In genomic region chr3:190101320-190102117, GRCh38 we compare ENCODE assay signal across 9 cellular contexts. TPM values are rescaled to one million over a fixed set of nuclear protein-coding genes. Genes with fewer than 3 reads are reported as not detected.
DNase-seq lines count a peak whose midpoint lies in the region; ATAC-seq and TF ChIP-seq lines count a peak whose summit lies in the region.
"Had no signal": no experiment of that assay in that cellular context is flagged by ENCODE, and none has a peak within 500 bp of the region (broad histone marks: within the 10 kb centered on the region; RNA-seq: fewer than 3 reads in every experiment).

No MANE protein-coding gene starts in this region.

- H3K9ac ChIP-seq in stomach smooth muscle (ENCODE audit: low read length in 2 of 2), result peak overlapping the region; percentile 45 to 60

- no peak overlapping the region for H3K27ac ChIP-seq in GM23338 (ENCODE audit: low read depth)
- H3K27ac ChIP-seq in SJSA1, result peak overlapping the region; percentile 90
- peak overlapping the region; percentile 58 for H3K27ac ChIP-seq in stomach smooth muscle (ENCODE audit: low read length)

- H3K9me3 ChIP-seq in SJSA1 (replicated peaks) (no peaks in the 10 kb centered on the region), stomach smooth muscle (ENCODE audit: control insufficient read depth in 2 of 2, low read length in 2 of 2) (no peaks in the 10 kb centered on the region)

- H3K4me1 ChIP-seq in GM23338 (ENCODE audit: insufficient read depth) (peaks cover 19% of the 10 kb centered on the region), SJSA1 (replicated peaks) (peaks cover 65% of the 10 kb centered on the region), stomach smooth muscle (ENCODE audit: control insufficient read depth, insufficient read depth, low read length) (peaks cover 7% of the 10 kb centered on the region)

- no peak overlapping the region; the same call in 2 of the 3 replicates for H3K4me3 Mint-ChIP-seq in GM23338

- H3K36me3 Mint-ChIP-seq in GM23338 (ENCODE audit: low read depth), result no peaks in the 10 kb centered on the region

- peaks cover 46% of the 10 kb centered on the region for H3K4me1 Mint-ChIP-seq in GM23338

- H3K27me3 Mint-ChIP-seq in GM23338 (ENCODE audit: insufficient read depth, low read depth, poor library complexity), result no peaks in the 10 kb centered on the region

- TF ChIP-seq CTCF in GM23338 (conservative IDR thresholded peaks at IDR 0.05; ENCODE audit: low read depth in 2 of 2), result no peak
- TF ChIP-seq CTCF in foreskin fibroblast (IDR thresholded peaks at IDR 0.05; ENCODE audit: low read depth, low read length), result no peak
- no peak for TF ChIP-seq CTCF in GM13976 (IDR thresholded peaks at IDR 0.05; ENCODE audit: borderline replicate concordance, control extremely low read depth, extremely low read depth, insufficient read depth, missing control alignments)

- ATAC-seq in GM23338 (peak; percentile 53; the same call in 2 of the 3 replicates), GM21825 (IDR thresholded peaks at IDR 0.05; ENCODE audit: unreplicated experiment) (no peak), GM18861 (IDR thresholded peaks at IDR 0.05; ENCODE audit: unreplicated experiment) (no peak)

- H3K9me2 ChIP-seq in GM23338 (ENCODE audit: insufficient read depth), result no peaks in the 10 kb centered on the region

- H4K20me1 ChIP-seq in GM23338 (replicated peaks; ENCODE audit: insufficient read depth), result no peaks in the 10 kb centered on the region

- H3K4me3 ChIP-seq in GM23338 (no peak overlapping the region), SJSA1 (peak overlapping the region; percentile 29), foreskin fibroblast (ENCODE audit: low read depth in 1 of 2, low read length in 2 of 2) (peak overlapping the region; percentile 2 to 25), stomach smooth muscle (ENCODE audit: low read length in 2 of 2) (peak overlapping the region; percentile 47 to 61)
- H3K4me3 ChIP-seq: skin epidermis had no signal

- H3K27me3 ChIP-seq in GM23338 (ENCODE audit: insufficient read depth), result no peaks in the 10 kb centered on the region
- no peaks in the 10 kb centered on the region for H3K27me3 ChIP-seq in SJSA1 (replicated peaks)
- no peaks in the 10 kb centered on the region for H3K27me3 ChIP-seq in stomach smooth muscle (ENCODE audit: control insufficient read depth in 1 of 2, insufficient read depth in 2 of 2, low read length in 2 of 2)

- H3K4me2 ChIP-seq in GM23338, result peak overlapping the region; percentile 20; the same call in 1 of the 2 replicates

- H3K36me3 ChIP-seq in GM23338 (ENCODE audit: insufficient read depth) (no peaks in the 10 kb centered on the region), SJSA1 (no peaks in the 10 kb centered on the region), stomach smooth muscle (ENCODE audit: control insufficient read depth in 2 of 2, insufficient read depth in 2 of 2, low read length in 2 of 2) (no peaks in the 10 kb centered on the region)

- no peaks in the 10 kb centered on the region for H3K79me2 ChIP-seq in GM23338 (replicated peaks; ENCODE audit: insufficient read depth)

- no peaks in the 10 kb centered on the region for H3K9me3 Mint-ChIP-seq in GM23338

- in situ Hi-C loops in GM13976 (cut with MboI; ENCODE audit: low sequenced_read_pairs, unreplicated experiment), result no loop called here

- no peak overlapping the region; the same call in 1 of the 2 replicates for H3K27ac Mint-ChIP-seq in GM23338

- peak; percentile 45 for DNase-seq in GM23338 (ENCODE audit: low spot score)
- DNase-seq in SJSA1 (ENCODE audit: low read depth in 1 of 2, low spot score in 2 of 2), result peak in 1 of 2 experiments; percentile 76
- peak; percentile 53 to 58 for DNase-seq in foreskin fibroblast
- DNase-seq in GM13976 (ENCODE audit: low spot score), result no peak
- DNase-seq: activated CD8-positive, alpha-beta memory T cell treated with anti-CD3 and anti-CD28 coated beads, Interleukin-2, amount 50 U/mL, for 48 hours had no signal

- no peak overlapping the region for H2AFZ ChIP-seq in GM23338

- H3F3A ChIP-seq in GM23338 (replicated peaks; ENCODE audit: low read depth), result no peaks in the 10 kb centered on the region

TF ChIP-seq in GM23338, 12 proteins besides CTCF, POLR2A, EP300 and RAD21 (continues in another document):
- TF ChIP-seq NANOG (IDR thresholded peaks at IDR 0.05; ENCODE audit: borderline replicate concordance) (no peak), REST (IDR thresholded peaks at IDR 0.05; ENCODE audit: unreplicated experiment) (no peak), JUNB (IDR thresholded peaks at IDR 0.05; ENCODE audit: unreplicated experiment) (no peak), ETS1 (IDR thresholded peaks at IDR 0.05) (no peak)

RNA-seq across cellular contexts. Expression of gene P3H2, which starts 19.2 kb away (rescaled TPM):
- total RNA-seq in GM23338 (2014; rRNA removed; shearing (Covaris generic)), result 20.5 and 24.2 TPM in 2 replicates
- polyA plus RNA-seq in GM23338 (2016; fragmentation: Nextera tagmentation; extraction: Ambion mirVana), result 7.2 and 8.2 TPM in 2 replicates
- total RNA-seq in SJSA1 (2014; rRNA removed; shearing (Covaris generic)), result 166 and 188 TPM in 2 replicates
